ENCODE assay signal across 17 cellular contexts in genomic region chr4:142222127-142222526, GRCh38.
"Had no signal": no experiment of that assay in that cellular context is flagged by ENCODE, and none has a peak within 500 bp of the region (broad histone marks: within the 10 kb centered on the region; RNA-seq: fewer than 3 reads in every experiment).

No MANE protein-coding gene starts in this region.

- H3K4me1 ChIP-seq: body of pancreas, gastroesophageal sphincter, heart right ventricle, sigmoid colon had no signal

- H3K36me3 ChIP-seq: gastroesophageal sphincter, heart right ventricle, ovary, sigmoid colon had no signal

- ATAC-seq: activated CD8-positive, alpha-beta memory T cell treated with anti-CD3 and anti-CD28 coated beads, Interleukin-2, amount 10 ng/mL, durations not matched to agents 7 days and 5 days; activated T-cell treated with anti-CD3 and anti-CD28 coated beads, Interleukin-2, amount 50 U/mL, for 4 hours; body of pancreas; gastroesophageal sphincter; heart right ventricle had no signal

- H3K4me3 ChIP-seq: body of pancreas, gastroesophageal sphincter, heart right ventricle, lung, ovary, sigmoid colon, SK-N-MC had no signal

- FAIRE-seq: endothelial cell of umbilical vein, islet of Langerhans had no signal

- H3K27me3 ChIP-seq: body of pancreas, gastroesophageal sphincter, heart right ventricle, ovary, sigmoid colon had no signal

- H3K27ac ChIP-seq: body of pancreas, gastroesophageal sphincter, heart right ventricle, ovary, sigmoid colon, SK-N-MC had no signal

- DNase-seq: activated CD4-positive, alpha-beta T cell treated with anti-CD3 and anti-CD28 coated beads, Interleukin-2, amount 50 U/mL, for 4 hours; activated CD4-positive, CD25-positive, alpha-beta regulatory T cell; activated CD8-positive, alpha-beta memory T cell treated with anti-CD3 and anti-CD28 coated beads, Interleukin-2, amount 10 ng/mL, durations not matched to agents 7 days and 5 days; activated T-cell treated with anti-CD3 and anti-CD28 coated beads, Interleukin-2, amount 50 U/mL, for 4 hours; body of pancreas; cortex of kidney; effector CD8-positive, alpha-beta T cell; heart right ventricle; naive B cell; ovary; sigmoid colon; stimulated activated CD4-positive, alpha-beta T cell treated with anti-CD3 and anti-CD28 coated beads, Interleukin-2, amount 100 ng/mL, for 24 hours had no signal

- H3K9me3 ChIP-seq: body of pancreas, gastroesophageal sphincter, heart right ventricle, ovary, sigmoid colon had no signal
